8 cellular contexts compared by ENCODE assay signal in the genomic region with DNA sequence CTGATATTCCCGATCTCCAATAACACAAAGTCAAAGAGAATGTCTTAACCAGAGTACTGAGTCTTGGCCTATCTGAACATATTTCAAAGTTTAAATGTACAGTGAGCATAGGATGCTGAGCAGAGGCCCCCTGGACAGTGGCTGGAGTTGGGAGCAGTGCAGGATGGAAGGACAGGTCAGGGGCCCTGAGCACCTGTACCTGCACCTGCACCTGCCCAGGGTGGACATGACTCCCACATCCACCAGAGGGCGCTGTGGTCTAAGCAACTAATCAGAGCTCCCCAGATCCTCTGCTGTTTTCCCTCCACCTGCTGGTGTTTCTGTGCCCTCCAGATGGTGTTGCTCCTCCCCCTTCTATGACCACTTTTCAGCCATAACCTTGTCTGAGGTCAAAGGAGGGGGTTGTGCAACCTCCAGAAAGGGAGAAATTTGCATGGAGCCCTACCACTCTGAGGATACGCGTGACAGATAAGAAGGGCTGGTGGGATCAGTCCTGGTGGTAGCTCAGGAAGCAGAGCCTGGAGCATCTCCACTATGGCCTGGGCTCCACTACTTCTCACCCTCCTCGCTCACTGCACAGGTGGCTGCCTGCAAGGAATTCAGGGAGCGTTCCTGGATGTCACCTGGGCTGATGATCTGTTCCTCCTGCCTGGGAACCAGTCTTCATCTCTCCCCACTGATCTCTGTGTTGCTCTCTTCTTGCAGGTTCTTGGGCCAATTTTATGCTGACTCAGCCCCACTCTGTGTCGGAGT. TPM values are rescaled to one million over a fixed set of nuclear protein-coding genes. Genes with fewer than 3 reads are reported as not detected.
DNase-seq lines count a peak whose midpoint lies in the region; ATAC-seq and TF ChIP-seq lines count a peak whose summit lies in the region.

No MANE protein-coding gene starts in this region.

- H3F3A ChIP-seq in DOHH2 (ENCODE audit: control insufficient read depth, insufficient read depth), result peaks cover 39% of the 10 kb centered on the region

- peaks cover 17% of the 10 kb centered on the region for H3K36me3 ChIP-seq in DOHH2 (ENCODE audit: control insufficient read depth, low read length)
- no peaks in the 10 kb centered on the region for H3K36me3 ChIP-seq in RWPE2 (ENCODE audit: low read depth)
- H3K36me3 ChIP-seq in gastrocnemius medialis, result no peaks in the 10 kb centered on the region

- no peaks in the 10 kb centered on the region for H3K9me2 ChIP-seq in DOHH2 (replicated peaks; ENCODE audit: control insufficient read depth, low read length)

- no peaks in the 10 kb centered on the region for H4K20me1 ChIP-seq in DOHH2 (ENCODE audit: control insufficient read depth, insufficient read depth, low read depth, low read length)

- TF ChIP-seq POLR2A in gastrocnemius medialis (IDR thresholded peaks at IDR 0.05), result no peak

- in situ Hi-C loops in gastrocnemius medialis (cut with MboI; ENCODE audit: low sequenced_read_pairs in 4 of 4), result no loop called here

- DNase-seq in RWPE2 (ENCODE audit: low spot score), result no peak
- peak; percentile 67 for DNase-seq in activated gamma-delta T cell treated with anti-CD3 and anti-CD28 coated beads, Interleukin-2, amount 50 U/mL, for 16 hours (ENCODE audit: low read depth)
- DNase-seq in cardiac septum (ENCODE audit: low spot score), result peak; percentile 83
- DNase-seq in gastrocnemius medialis, result peak in 1 of 2 donors; percentile 35

- intact Hi-C loops in cardiac septum (cut with DNase I) (no loop called here), gastrocnemius medialis (cut with DNase I; ENCODE audit: low total_unique reads) (no loop called here)

- ATAC-seq in GM21717 (IDR thresholded peaks at IDR 0.05; ENCODE audit: unreplicated experiment) (peak; percentile 55), RWPE2 (ENCODE audit: low read depth) (peak; percentile 99), gastrocnemius medialis (peak in 1 of 2 donors; percentile 51), GM18519 (IDR thresholded peaks at IDR 0.05; ENCODE audit: low FRiP score, unreplicated experiment) (no peak)

- H3K27me3 ChIP-seq in DOHH2 (ENCODE audit: control insufficient read depth, low read length) (no peaks in the 10 kb centered on the region), RWPE2 (ENCODE audit: insufficient read depth, poor library complexity, severe bottlenecking) (no peaks in the 10 kb centered on the region), gastrocnemius medialis (peaks cover 3 to 9% (median 7%) of the 10 kb centered on the region in 3 donors)

- peaks cover 25% of the 10 kb centered on the region for H3K79me2 ChIP-seq in DOHH2 (ENCODE audit: control insufficient read depth, low read length)

- H3K4me2 ChIP-seq in DOHH2 (ENCODE audit: low read length), result peak overlapping the region; percentile 64

- H3K4me1 ChIP-seq in DOHH2 (ENCODE audit: control insufficient read depth, low read length) (peaks cover 66% of the 10 kb centered on the region), RWPE2 (ENCODE audit: insufficient read depth, poor library complexity, severe bottlenecking) (no peaks in the 10 kb centered on the region), gastrocnemius medialis (no peaks in the 10 kb centered on the region)

- H3K9me3 ChIP-seq in DOHH2 (ENCODE audit: control insufficient read depth, insufficient read depth, low read length), result no peaks in the 10 kb centered on the region
- peaks cover 7% of the 10 kb centered on the region for H3K9me3 ChIP-seq in RWPE2 (ENCODE audit: severe bottlenecking)
- H3K9me3 ChIP-seq in gastrocnemius medialis, result no peaks in the 10 kb centered on the region

- peak overlapping the region; percentile 86 for H3K4me3 ChIP-seq in DOHH2 (ENCODE audit: low read length)
- H3K4me3 ChIP-seq in RWPE2 (ENCODE audit: severe bottlenecking), result no peak overlapping the region
- H3K4me3 ChIP-seq in gastrocnemius medialis, result no peak overlapping the region

- TF ChIP-seq CTCF in DOHH2 (IDR thresholded peaks at IDR 0.05; ENCODE audit: low read depth, low read length, poor library complexity, severe bottlenecking) (peak; percentile 99), LNCAP (IDR thresholded peaks at IDR 0.05) (peak; percentile 91), RWPE2 (IDR thresholded peaks at IDR 0.05; ENCODE audit: poor library complexity, severe bottlenecking) (peak; percentile 88), gastrocnemius medialis (IDR thresholded peaks at IDR 0.05 in 4 of 5, conservative IDR thresholded peaks at IDR 0.05 in 1 of 5) (peak; percentile 50 to 69 (median 63))

- H3K27ac ChIP-seq in DOHH2 (ENCODE audit: low read depth, low read length), result peak overlapping the region; percentile 96
- H3K27ac ChIP-seq in RWPE2 (ENCODE audit: poor library complexity, severe bottlenecking), result no peak overlapping the region
- H3K27ac ChIP-seq in gastrocnemius medialis, result no peak overlapping the region

RNA-seq across cellular contexts. Expression of a gene that starts 49.1 kb away (rescaled TPM):
- total RNA-seq in cardiac septum, result not detected
- not detected for total RNA-seq in gastrocnemius medialis
